ENCODE assay signal across 30 cellular contexts in genomic region chr15:66982816-66983215, GRCh38.
"Had no signal": no experiment of that assay in that cellular context is flagged by ENCODE, and none has a peak within 500 bp of the region (broad histone marks: within the 10 kb centered on the region; RNA-seq: fewer than 3 reads in every experiment).

No MANE protein-coding gene starts in this region.

- H3K27ac Mint-ChIP-seq: dendritic cell treated with granulocyte-macrophage colony-stimulating factor and Interleukin-4, amounts not matched to agents 40 ng/mL and 50 ng/mL, for 4 days; endodermal cell; immature natural killer cell; nephron progenitor cell; stimulated activated effector memory CD8-positive, alpha-beta T cell treated with anti-CD3 and anti-CD28 coated beads, Interleukin-12 subunit alpha, Interleukin-12 subunit beta, amount 100 ng/mL, for 72 hours had no signal

- DNase-seq: colonic mucosa; effector CD8-positive, alpha-beta T cell; endodermal cell; erythroblast; glutamatergic neuron; heart right ventricle; hypothalamus; immature natural killer cell; left lung; mammary epithelial cell; mesendoderm; midbrain; naive thymus-derived CD8-positive, alpha-beta T cell; nephron progenitor cell; occipital lobe; ovary; posterior cingulate gyrus; psoas muscle; right cardiac atrium; sigmoid colon; stimulated activated CD4-positive, alpha-beta T cell treated with anti-CD3 and anti-CD28 coated beads, Interleukin-2, amount 100 ng/mL, for 24 hours; stimulated activated CD4-positive, alpha-beta T cell treated with anti-CD3 and anti-CD28 coated beads, Interleukin-4, amount 100 ng/mL, for 24 hours; stimulated activated naive CD4-positive, alpha-beta T cell treated with Interleukin-2 at 50 U/mL for 16 hours; stomach; thyroid gland; trophoblast cell had no signal

- H3K4me3 ChIP-seq: colonic mucosa, heart right ventricle, left lung, ovary, psoas muscle, sigmoid colon, stomach, thyroid gland, vagina had no signal

- ATAC-seq: foreskin keratinocyte; heart right ventricle; left lung; naive thymus-derived CD8-positive, alpha-beta T cell; psoas muscle; right cardiac atrium; stimulated activated effector memory CD8-positive, alpha-beta T cell treated with anti-CD3 and anti-CD28 coated beads, Interleukin-12 subunit alpha, Interleukin-12 subunit beta, amount 100 ng/mL, for 72 hours had no signal

- H3K9me3 Mint-ChIP-seq: dendritic cell treated with granulocyte-macrophage colony-stimulating factor and Interleukin-4, amounts not matched to agents 40 ng/mL and 50 ng/mL, for 4 days; endodermal cell; naive thymus-derived CD8-positive, alpha-beta T cell had no signal

- H3K4me1 Mint-ChIP-seq: endodermal cell; immature natural killer cell; nephron progenitor cell; stimulated activated effector memory CD8-positive, alpha-beta T cell treated with anti-CD3 and anti-CD28 coated beads, Interleukin-12 subunit alpha, Interleukin-12 subunit beta, amount 100 ng/mL, for 72 hours had no signal

- H3K36me3 Mint-ChIP-seq: immature natural killer cell; stimulated activated effector memory CD8-positive, alpha-beta T cell treated with anti-CD3 and anti-CD28 coated beads, Interleukin-12 subunit alpha, Interleukin-12 subunit beta, amount 100 ng/mL, for 72 hours had no signal

- H3K4me3 Mint-ChIP-seq: dendritic cell treated with granulocyte-macrophage colony-stimulating factor and Interleukin-4, amounts not matched to agents 40 ng/mL and 50 ng/mL, for 4 days; endodermal cell; immature natural killer cell; naive thymus-derived CD8-positive, alpha-beta T cell; nephron progenitor cell; stimulated activated effector memory CD8-positive, alpha-beta T cell treated with anti-CD3 and anti-CD28 coated beads, Interleukin-12 subunit alpha, Interleukin-12 subunit beta, amount 100 ng/mL, for 72 hours had no signal
